ENCODE assay signal across 8 cellular contexts in genomic region chr7:4744391-4745264, GRCh38. TPM values are rescaled to one million over a fixed set of nuclear protein-coding genes. Genes with fewer than 3 reads are reported as not detected.
DNase-seq lines count a peak whose midpoint lies in the region; ATAC-seq and TF ChIP-seq lines count a peak whose summit lies in the region.

No MANE protein-coding gene starts in this region.

- H3K4me3 Mint-ChIP-seq in activated naive CD4-positive, alpha-beta T cell treated with anti-CD3 and anti-CD28 coated beads, Interleukin-2, amount 10 ng/mL, durations not matched to agents 7 days and 5 days, result peak overlapping the region; percentile 81

- H3K36me3 ChIP-seq in KMS-11 (ENCODE audit: insufficient read depth), result peaks cover 6% of the 10 kb centered on the region

- peaks cover 61% of the 10 kb centered on the region for H3K4me1 ChIP-seq in KMS-11 (ENCODE audit: low read depth, poor library complexity, severe bottlenecking)

- ATAC-seq in GM21786 (IDR thresholded peaks at IDR 0.05; ENCODE audit: unreplicated experiment), result peak; percentile 76

- no peak for TF ChIP-seq CTCF in KMS-11 (conservative IDR thresholded peaks at IDR 0.05; ENCODE audit: low read depth, low read length)

- H3K36me3 Mint-ChIP-seq in activated naive CD4-positive, alpha-beta T cell treated with anti-CD3 and anti-CD28 coated beads, Interleukin-2, amount 10 ng/mL, durations not matched to agents 7 days and 5 days, result peaks cover 49% of the 10 kb centered on the region

- no peaks in the 10 kb centered on the region for H3K27me3 ChIP-seq in KMS-11 (ENCODE audit: insufficient read depth, low read depth)

- no peak overlapping the region for H3K4me3 ChIP-seq in KMS-11 (IDR thresholded peaks at IDR 0.05; ENCODE audit: insufficient read depth, low read depth, low read length)

- H3K4me2 ChIP-seq in KMS-11, result peak overlapping the region; percentile 98

- H2AFZ ChIP-seq in KMS-11 (ENCODE audit: low read depth), result no peak overlapping the region

- H3K9me3 Mint-ChIP-seq in activated naive CD4-positive, alpha-beta T cell treated with anti-CD3 and anti-CD28 coated beads, Interleukin-2, amount 10 ng/mL, durations not matched to agents 7 days and 5 days, result no peaks in the 10 kb centered on the region

- H3K9ac ChIP-seq in KMS-11, result peak overlapping the region; percentile 44; the same call in 1 of the 2 replicates

- peaks cover 81% of the 10 kb centered on the region for H3K4me1 Mint-ChIP-seq in activated naive CD4-positive, alpha-beta T cell treated with anti-CD3 and anti-CD28 coated beads, Interleukin-2, amount 10 ng/mL, durations not matched to agents 7 days and 5 days

- peaks cover 80% of the 10 kb centered on the region for H3K79me2 ChIP-seq in KMS-11 (ENCODE audit: insufficient read depth, low read depth)

- CTCF ChIA-PET in activated naive CD4-positive, alpha-beta T cell treated with anti-CD3 and anti-CD28 coated beads, Interleukin-2, amount 10 ng/mL, durations not matched to agents 7 days and 5 days (lab: Charles Lee), result interaction anchor here (1.0 kb wide), 1 partner anchor 20 kb away, joined by 3 read pairs; no protein-coding TSS in a partner anchor

- H3K27ac ChIP-seq in KMS-11, result peak overlapping the region; percentile 73
- peak overlapping the region; percentile 96 for H3K27ac ChIP-seq in temporal lobe (ENCODE audit: low read depth, low read length)

- H3K27ac Mint-ChIP-seq in activated naive CD4-positive, alpha-beta T cell treated with anti-CD3 and anti-CD28 coated beads, Interleukin-2, amount 10 ng/mL, durations not matched to agents 7 days and 5 days, result peak overlapping the region; percentile 98

- no peaks in the 10 kb centered on the region for H3K27me3 Mint-ChIP-seq in activated naive CD4-positive, alpha-beta T cell treated with anti-CD3 and anti-CD28 coated beads, Interleukin-2, amount 10 ng/mL, durations not matched to agents 7 days and 5 days

- DNase-seq in DMS79 treated with DMSO at 0.1 percent for 48 hours (lab: John Stamatoyannopoulos, UW) (peak; percentile 98), SHP77 (lab: John Stamatoyannopoulos, UW) (peak; percentile 98 to 99), germinal center (ENCODE audit: low spot score) (peak; percentile 85), non-pigmented ciliary epithelial cell (ENCODE audit: low read depth) (peak; percentile 97)
- peak; percentile 86 for DNase-seq in activated naive CD4-positive, alpha-beta T cell treated with anti-CD3 and anti-CD28 coated beads, Interleukin-2, amount 10 ng/mL, durations not matched to agents 7 days and 5 days

- no peaks in the 10 kb centered on the region for H4K20me1 ChIP-seq in KMS-11 (ENCODE audit: insufficient read depth)

RNA-seq across cellular contexts. Expression of gene AP5Z1, which starts 30.8 kb away (rescaled TPM):
- total RNA-seq in temporal lobe, result 9.3 TPM
